Comparison of ENCODE assay signal across 13 cellular contexts in the genomic region with DNA sequence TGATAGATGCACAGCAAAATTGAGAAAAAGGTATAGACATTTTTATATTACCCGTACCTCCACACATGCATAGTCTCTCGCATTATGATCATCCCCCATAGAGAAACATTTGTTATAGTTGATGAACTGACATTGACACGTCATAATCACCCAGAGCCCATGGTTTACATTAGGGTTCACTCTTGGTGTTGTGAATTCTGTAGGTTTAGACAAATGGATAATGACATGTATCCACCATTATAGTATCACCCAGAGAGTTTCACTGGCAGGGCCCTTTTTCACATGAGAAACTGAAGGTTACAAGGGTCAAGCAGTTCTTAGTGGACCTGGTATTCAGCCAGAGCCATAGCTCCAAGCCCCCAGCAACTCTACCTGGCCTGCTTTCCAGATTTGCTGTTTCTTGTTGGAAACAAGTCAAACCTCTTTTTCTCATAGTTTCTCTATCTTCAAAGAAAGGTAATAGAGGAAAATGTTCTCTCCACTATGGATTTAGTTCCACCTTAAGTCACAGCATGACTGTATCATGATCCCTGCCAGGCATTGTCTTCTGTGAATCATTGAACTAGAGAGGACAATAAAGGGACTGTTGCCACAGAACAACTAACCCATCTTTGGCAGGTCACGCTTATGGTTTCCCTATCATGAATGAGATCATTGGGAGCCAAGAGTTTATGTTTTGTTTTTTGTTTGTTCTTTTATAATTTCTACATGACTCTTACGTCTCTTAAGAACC.
A peak's percentile ranks its signal among the peaks of the same experiment; 100 is the strongest.
DNase-seq lines count a peak whose midpoint lies in the region; ATAC-seq and TF ChIP-seq lines count a peak whose summit lies in the region.
"Had no signal": no experiment of that assay in that cellular context is flagged by ENCODE, and none has a peak within 500 bp of the region (broad histone marks: within the 10 kb centered on the region; RNA-seq: fewer than 3 reads in every experiment).

No MANE protein-coding gene starts in this region.

- no peak overlapping the region for H2AK5ac ChIP-seq in mesendoderm (ENCODE audit: low read length)

- H3K4me1 ChIP-seq in mesendoderm (ENCODE audit: control insufficient read depth, low read depth, low read length): peaks cover 3% of the 10 kb centered on the region

- H3K9me3 Mint-ChIP-seq in endothelial cell (ENCODE audit: unreplicated experiment): no peaks in the 10 kb centered on the region
- H3K9me3 Mint-ChIP-seq: CD4-positive, CD25-positive, alpha-beta regulatory T cell had no signal

- peak overlapping the region; percentile 96 for H3K18ac ChIP-seq in mesendoderm (ENCODE audit: low read length)

- WGBS in mesendoderm (ENCODE audit: extremely low coverage, insufficient coverage, low lambda C conversion rate): 100% methylated on average over 1 of the region's 5 CpGs

- no peaks in the 10 kb centered on the region for H3K36me3 Mint-ChIP-seq in endothelial cell (ENCODE audit: low read depth, unreplicated experiment)
- H3K36me3 Mint-ChIP-seq: CD4-positive, CD25-positive, alpha-beta regulatory T cell had no signal

- H3K9ac ChIP-seq in mesendoderm (ENCODE audit: low read length): no peak overlapping the region

- DNase-seq in Caki2 (ENCODE audit: low read depth): peak; percentile 87
- DNase-seq in NCI-H69 (lab: John Stamatoyannopoulos, UW): peak; percentile 62
- no peak for DNase-seq in endothelial cell (ENCODE audit: low spot score)
- DNase-seq in mesendoderm: peak; percentile 42
- no peak for DNase-seq in NCI-H1092 (lab: John Stamatoyannopoulos, UW)
- no peak for DNase-seq in stimulated activated CD4-positive, alpha-beta T cell treated with anti-CD3 and anti-CD28 coated beads, Interleukin-4, amount 100 ng/mL, for 24 hours
- DNase-seq: activated CD4-positive, CD25-positive, alpha-beta regulatory T cell; activated naive CD4-positive, alpha-beta T cell; CD4-positive, CD25-positive, alpha-beta regulatory T cell; stimulated activated CD4-positive, alpha-beta T cell treated with anti-CD3 and anti-CD28 coated beads, Interleukin-1b, Interleukin-23, amount 100 ng/mL, for 48 hours had no signal

- no peak overlapping the region for H4K5ac ChIP-seq in mesendoderm (ENCODE audit: low read length)

- ATAC-seq in GM18502 (IDR thresholded peaks at IDR 0.05; ENCODE audit: poor library complexity, unreplicated experiment): no peak
- ATAC-seq in GM21619 (IDR thresholded peaks at IDR 0.05; ENCODE audit: unreplicated experiment): no peak

- no peak overlapping the region for H3K27ac ChIP-seq in mesendoderm (ENCODE audit: low read depth, low read length)
- H3K27ac ChIP-seq: thoracic aorta had no signal

- H3K27me3 Mint-ChIP-seq in endothelial cell (ENCODE audit: unreplicated experiment): no peaks in the 10 kb centered on the region
- H3K27me3 Mint-ChIP-seq: CD4-positive, CD25-positive, alpha-beta regulatory T cell had no signal

- H3K4ac ChIP-seq in mesendoderm (ENCODE audit: low read depth, low read length): peak overlapping the region; percentile 70

- no peak overlapping the region for H3K23ac ChIP-seq in mesendoderm (ENCODE audit: low read length)

- in situ Hi-C loops in Caki2 (cut with HindIII; ENCODE audit: low pct_unique_long_range_greater_than_20kb, low sequenced_read_pairs): no loop called here

- H3K4me2 ChIP-seq in mesendoderm (ENCODE audit: low read length): no peak overlapping the region

- no peaks in the 10 kb centered on the region for H3K79me1 ChIP-seq in mesendoderm (ENCODE audit: low read length)

- H3K4me1 Mint-ChIP-seq in endothelial cell (ENCODE audit: unreplicated experiment): peaks cover 7% of the 10 kb centered on the region
- H3K4me1 Mint-ChIP-seq: CD4-positive, CD25-positive, alpha-beta regulatory T cell had no signal

- no peaks in the 10 kb centered on the region for H3K27me3 ChIP-seq in mesendoderm (ENCODE audit: insufficient read depth, low read length, poor library complexity)

- H3K36me3 ChIP-seq in mesendoderm (ENCODE audit: control insufficient read depth, insufficient read depth, low read length): no peaks in the 10 kb centered on the region
- H3K36me3 ChIP-seq: thoracic aorta had no signal

- peak overlapping the region; percentile 89 for H2BK120ac ChIP-seq in mesendoderm (ENCODE audit: low read depth, low read length)

- no peak overlapping the region for H2BK5ac ChIP-seq in mesendoderm (ENCODE audit: low read length)

- no peak overlapping the region for H3K4me3 Mint-ChIP-seq in endothelial cell (ENCODE audit: unreplicated experiment)
- H3K4me3 Mint-ChIP-seq: CD4-positive, CD25-positive, alpha-beta regulatory T cell had no signal

- H3K27ac Mint-ChIP-seq in endothelial cell (ENCODE audit: unreplicated experiment): peak overlapping the region; percentile 4
- H3K27ac Mint-ChIP-seq: CD4-positive, CD25-positive, alpha-beta regulatory T cell had no signal

- no peak for TF ChIP-seq CTCF in endothelial cell (IDR thresholded peaks at IDR 0.05; ENCODE audit: unreplicated experiment)

- no peak overlapping the region for H3K4me3 ChIP-seq in mesendoderm (ENCODE audit: low read length)
- H3K4me3 ChIP-seq: thoracic aorta had no signal

- no peak overlapping the region for H4K8ac ChIP-seq in mesendoderm (ENCODE audit: low read depth, low read length)

- no peak overlapping the region for H3K56ac ChIP-seq in mesendoderm (ENCODE audit: low read length)

- no peaks in the 10 kb centered on the region for H3K79me2 ChIP-seq in mesendoderm (ENCODE audit: control insufficient read depth, insufficient read depth, low read length)

- H2BK15ac ChIP-seq in mesendoderm (replicated peaks; ENCODE audit: low read depth): peak overlapping the region; percentile 27

Comparison
In these comparisons a context has a peak if more than half of its experiments do, and no peak if none do; other contexts are left out.
1. DNase-seq: peak in Caki2 (single experiment), NCI-H69 (single experiment) and mesendoderm (single experiment); none in endothelial cell (single experiment), NCI-H1092 (single experiment) and stimulated activated CD4-positive, alpha-beta T cell treated with anti-CD3 and anti-CD28 coated beads, Interleukin-4, amount 100 ng/mL, for 24 hours (single experiment).